In the genomic region with DNA sequence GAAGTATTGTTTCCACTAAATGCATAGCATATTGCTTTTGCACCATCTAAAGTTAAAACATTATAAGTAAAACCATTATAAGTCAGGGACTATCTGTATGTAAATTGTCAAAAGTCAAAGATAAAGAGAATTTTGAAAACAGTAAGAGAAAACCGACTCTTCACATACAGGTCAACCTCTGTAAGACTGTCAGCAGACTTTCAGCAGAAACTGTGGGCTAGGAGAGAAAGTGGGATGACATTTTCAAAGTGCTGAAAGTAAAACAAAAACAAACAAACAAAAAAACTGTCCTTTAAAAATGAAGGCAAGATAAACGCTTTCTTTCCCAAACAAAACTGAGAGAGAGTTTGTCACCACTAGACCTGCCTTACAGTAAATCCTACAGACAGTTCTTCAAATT, we compare ENCODE assay signal across 29 cellular contexts.
"Had no signal": no experiment of that assay in that cellular context is flagged by ENCODE, and none has a peak within 500 bp of the region (broad histone marks: within the 10 kb centered on the region; RNA-seq: fewer than 3 reads in every experiment).

No MANE protein-coding gene starts in this region.

- H2AFZ ChIP-seq: hepatocyte, parathyroid adenoma had no signal

- FAIRE-seq: endothelial cell of umbilical vein had no signal

- H3K36me3 Mint-ChIP-seq: stimulated activated effector memory CD8-positive, alpha-beta T cell treated with anti-CD3 and anti-CD28 coated beads, Interleukin-12 subunit alpha, Interleukin-12 subunit beta, amount 100 ng/mL, for 72 hours; type B pancreatic cell had no signal

- H3K9me3 ChIP-seq: colonic mucosa, neutrophil, testis had no signal

- ATAC-seq: foreskin keratinocyte; gastroesophageal sphincter; heart left ventricle; left cardiac atrium; left lung; mucosa of descending colon; natural killer cell treated with Interleukin-12 subunit alpha and Interleukin-12 subunit beta and Interleukin-15 and Interleukin-18, amount 100 ng/mL, for 72 hours; stimulated activated effector memory CD8-positive, alpha-beta T cell treated with anti-CD3 and anti-CD28 coated beads, Interleukin-12 subunit alpha, Interleukin-12 subunit beta, amount 100 ng/mL, for 72 hours had no signal

- H3K27ac ChIP-seq: colonic mucosa, esophagus muscularis mucosa, foreskin keratinocyte, gastroesophageal sphincter, heart left ventricle, hepatocyte, left lung, neutrophil, parathyroid adenoma, sigmoid colon, testis, tibial artery had no signal

- H3K4me1 ChIP-seq: colonic mucosa, esophagus muscularis mucosa, foreskin keratinocyte, gastroesophageal sphincter, heart left ventricle, left lung, sigmoid colon, testis, tibial artery had no signal

- H3K9ac ChIP-seq: parathyroid adenoma had no signal

- H3K79me2 ChIP-seq: hepatocyte had no signal

- H3K4me1 Mint-ChIP-seq: mesothelial cell of epicardium, naive B cell, neural crest cell had no signal

- DNase-seq: colonic mucosa; effector memory CD4-positive, alpha-beta T cell; foreskin keratinocyte; heart left ventricle; left cardiac atrium; left lung; mesenchymal stem cell; mucosa of descending colon; naive B cell; stimulated activated CD4-positive, alpha-beta T cell treated with anti-CD3 and anti-CD28 coated beads, Interleukin-2, amount 100 ng/mL, for 24 hours; stimulated activated CD4-positive, alpha-beta T cell treated with anti-CD3 and anti-CD28 coated beads, Interleukin-4, amount 100 ng/mL, for 24 hours; stimulated activated naive CD4-positive, alpha-beta T cell treated with Interleukin-2 at 50 U/mL for 16 hours; substantia nigra; testis; tibial artery had no signal

- H3K4me3 Mint-ChIP-seq: dendritic cell treated with granulocyte-macrophage colony-stimulating factor and Interleukin-4, amounts not matched to agents 40 ng/mL and 50 ng/mL, for 4 days; mesothelial cell of epicardium; natural killer cell treated with Interleukin-12 subunit alpha and Interleukin-12 subunit beta and Interleukin-15 and Interleukin-18, amount 100 ng/mL, for 72 hours; neural crest cell; stimulated activated effector memory CD8-positive, alpha-beta T cell treated with anti-CD3 and anti-CD28 coated beads, Interleukin-12 subunit alpha, Interleukin-12 subunit beta, amount 100 ng/mL, for 72 hours; type B pancreatic cell had no signal

- H3K4me2 ChIP-seq: hepatocyte had no signal

- H3K27ac Mint-ChIP-seq: dendritic cell treated with granulocyte-macrophage colony-stimulating factor and Interleukin-4, amounts not matched to agents 40 ng/mL and 50 ng/mL, for 4 days; mesothelial cell of epicardium; naive B cell; natural killer cell treated with Interleukin-12 subunit alpha and Interleukin-12 subunit beta and Interleukin-15 and Interleukin-18, amount 100 ng/mL, for 72 hours; progenitor cell of endocrine pancreas; stimulated activated effector memory CD8-positive, alpha-beta T cell treated with anti-CD3 and anti-CD28 coated beads, Interleukin-12 subunit alpha, Interleukin-12 subunit beta, amount 100 ng/mL, for 72 hours; type B pancreatic cell had no signal

- H3K36me3 ChIP-seq: colonic mucosa, esophagus muscularis mucosa, gastroesophageal sphincter, heart left ventricle, left lung, neutrophil, sigmoid colon, tibial artery had no signal

- H3K27me3 ChIP-seq: colonic mucosa, esophagus muscularis mucosa, foreskin keratinocyte, gastroesophageal sphincter, heart left ventricle, hepatocyte, left lung, neutrophil, sigmoid colon, testis, tibial artery had no signal

- H3K4me3 ChIP-seq: colonic mucosa, esophagus muscularis mucosa, gastroesophageal sphincter, heart left ventricle, hepatocyte, left lung, mucosa of descending colon, sigmoid colon, testis, tibial artery had no signal

- H3K27me3 Mint-ChIP-seq: dendritic cell treated with granulocyte-macrophage colony-stimulating factor and Interleukin-4, amounts not matched to agents 40 ng/mL and 50 ng/mL, for 4 days; natural killer cell treated with Interleukin-12 subunit alpha and Interleukin-12 subunit beta and Interleukin-15 and Interleukin-18, amount 100 ng/mL, for 72 hours; progenitor cell of endocrine pancreas; type B pancreatic cell had no signal
